Comparison of ENCODE assay signal across 8 cellular contexts in genomic region chr14:52694761-52695480, GRCh38. TPM values are rescaled to one million over a fixed set of nuclear protein-coding genes. Genes with fewer than 3 reads are reported as not detected.
A peak's percentile ranks its signal among the peaks of the same experiment; 100 is the strongest.
DNase-seq lines count a peak whose midpoint lies in the region; ATAC-seq and TF ChIP-seq lines count a peak whose summit lies in the region.

No MANE protein-coding gene starts in this region.

- WGBS in lower leg skin, 2 donors = 0 to 1% methylated on average over 11 to 20 of the region's 46 CpGs

- peak overlapping the region; percentile 92 for H3K4me3 ChIP-seq in lower leg skin (ENCODE audit: low read depth, poor library complexity, severe bottlenecking)

- ATAC-seq in HG02852 (IDR thresholded peaks at IDR 0.05; ENCODE audit: unreplicated experiment) = peak; percentile 65

- H3K27ac ChIP-seq in cingulate gyrus (ENCODE audit: low read depth, low read length) = peak overlapping the region; percentile 81

- TF ChIP-seq POLR2A in lower leg skin (IDR thresholded peaks at IDR 0.05) = no peak

- no peak for TF ChIP-seq CTCF in lower leg skin (IDR thresholded peaks at IDR 0.05)

- intact Hi-C loops in lower leg skin (cut with DNase I; ENCODE audit: low total_unique reads) = no loop called here

- DNase-seq in NCI-H82 (lab: John Stamatoyannopoulos, UW) = peak; percentile 57
- no peak for DNase-seq in NCI-H82 treated with DMSO at 0.1 percent for 48 hours (lab: John Stamatoyannopoulos, UW; ENCODE audit: unreplicated experiment)
- peak; percentile 36 for DNase-seq in NCI-H2029 treated with DMSO at 0.1 percent for 48 hours (lab: John Stamatoyannopoulos, UW)
- DNase-seq in activated CD4-positive, CD25-positive, alpha-beta regulatory T cell (lab: John Stamatoyannopoulos, UW) = peak; percentile 14 to 35 (median 24)
- no peak for DNase-seq in lower leg skin (ENCODE audit: low spot score in 2 of 2)
- peak in 2 of 3 experiments; percentile 12 to 31 for DNase-seq in stimulated activated CD4-positive, alpha-beta T cell treated with anti-CD3 and anti-CD28 coated beads, TNF-alpha, amount 100 ng/mL, for 4 hours (ENCODE audit: low read depth in 3 of 3)

RNA-seq across cellular contexts. Expression of gene ERO1A, which starts 0.4 kb away (rescaled TPM):
- 10 to 100 TPM; 35.8 to 54.5 (median 44.0) TPM for total RNA-seq in lower leg skin

RNA-seq across cellular contexts. Expression of gene PSMC6, which starts 12.1 kb away (rescaled TPM):
- 10 to 100 TPM; 69.3 to 79.7 (median 75.9) TPM for total RNA-seq in lower leg skin

RNA-seq across cellular contexts. Expression of gene STYX, which starts 35.0 kb away (rescaled TPM):
- 10 to 100 TPM; 12.4 to 13.3 (median 13.0) TPM for total RNA-seq in lower leg skin

Comparison
In these comparisons a context has a peak if more than half of its experiments do, and no peak if none do; other contexts are left out.
1. DNase-seq: peak in NCI-H82 (single experiment), NCI-H2029 treated with DMSO at 0.1 percent for 48 hours (single experiment), activated CD4-positive, CD25-positive, alpha-beta regulatory T cell (4 of 4) and stimulated activated CD4-positive, alpha-beta T cell treated with anti-CD3 and anti-CD28 coated beads, TNF-alpha, amount 100 ng/mL, for 4 hours (2 of 3); none in NCI-H82 treated with DMSO at 0.1 percent for 48 hours (single experiment) and lower leg skin (0 of 2).